13 cellular contexts compared by ENCODE assay signal in genomic region chr19:40502647-40503046, GRCh38. TPM values are rescaled to one million over a fixed set of nuclear protein-coding genes. Genes with fewer than 3 reads are reported as not detected.
DNase-seq lines count a peak whose midpoint lies in the region; ATAC-seq and TF ChIP-seq lines count a peak whose summit lies in the region.
"Had no signal": no experiment of that assay in that cellular context is flagged by ENCODE, and none has a peak within 500 bp of the region (broad histone marks: within the 10 kb centered on the region; RNA-seq: fewer than 3 reads in every experiment).

No MANE protein-coding gene starts in this region.

- ATAC-seq in Panc1 (0 out of 2 replicates have a peak, but pooled peaks have one; percentile 74), GM21367 (IDR thresholded peaks at IDR 0.05; ENCODE audit: unreplicated experiment) (no peak)
- ATAC-seq in natural killer cell treated with Interleukin-12 subunit alpha and Interleukin-12 subunit beta and Interleukin-15 and Interleukin-18, amount 100 ng/mL, for 72 hours = no peak

- H3K36me3 Mint-ChIP-seq in natural killer cell treated with Interleukin-12 subunit alpha and Interleukin-12 subunit beta and Interleukin-15 and Interleukin-18, amount 100 ng/mL, for 72 hours = no peaks in the 10 kb centered on the region
- H3K36me3 Mint-ChIP-seq: mesothelial cell of epicardium had no signal

- H3K4me3 ChIP-seq in Panc1 (ENCODE audit: low read depth in 2 of 2, low read length in 2 of 2) (no peak overlapping the region), stomach (no peak overlapping the region), WERI-Rb-1 (ENCODE audit: low read depth, low read length) (no peak overlapping the region)
- H3K4me3 ChIP-seq: prostate gland, SK-N-MC had no signal

- TF ChIP-seq CTCF in Panc1 (IDR thresholded peaks at IDR 0.05) (no peak; the same call in 1 of the 2 replicates), stomach (IDR thresholded peaks at IDR 0.05) (peak in 2 of 7 experiments; percentile 11 to 23), WERI-Rb-1 (IDR thresholded peaks at IDR 0.05; ENCODE audit: low read depth, low read length) (no peak)

- DNase-seq in NCI-H82 (lab: John Stamatoyannopoulos, UW) = peak; percentile 47
- no peak for DNase-seq in NCI-H82 treated with DMSO at 0.1 percent for 48 hours (lab: John Stamatoyannopoulos, UW; ENCODE audit: unreplicated experiment)
- no peak for DNase-seq in Panc1 (ENCODE audit: low read depth, low spot score)
- DNase-seq in erythroblast (lab: John Stamatoyannopoulos, UW) = peak; percentile 17 to 27
- DNase-seq in stomach = peak; percentile 55
- no peak for DNase-seq in natural killer cell treated with Interleukin-12 subunit alpha and Interleukin-12 subunit beta and Interleukin-15 and Interleukin-18, amount 100 ng/mL, for 72 hours (ENCODE audit: low spot score)
- DNase-seq in WERI-Rb-1 = no peak
- DNase-seq: activated CD4-positive, alpha-beta T cell treated with anti-CD3 and anti-CD28 coated beads for 1 hour; activated T-cell treated with anti-CD3 and anti-CD28 coated beads, Interleukin-2, amount 50 U/mL, for 48 hours had no signal

- no peaks in the 10 kb centered on the region for H3K4me1 Mint-ChIP-seq in natural killer cell treated with Interleukin-12 subunit alpha and Interleukin-12 subunit beta and Interleukin-15 and Interleukin-18, amount 100 ng/mL, for 72 hours (ENCODE audit: low read depth in 2 of 2)
- H3K4me1 Mint-ChIP-seq: mesothelial cell of epicardium had no signal

- POLR2A ChIA-PET in Panc1 (lab: Charles Lee) = no interaction called here

- no peak overlapping the region for H3K27ac Mint-ChIP-seq in natural killer cell treated with Interleukin-12 subunit alpha and Interleukin-12 subunit beta and Interleukin-15 and Interleukin-18, amount 100 ng/mL, for 72 hours
- H3K27ac Mint-ChIP-seq: mesothelial cell of epicardium had no signal

- CTCF ChIA-PET in Panc1 (lab: Charles Lee) = interaction anchor here (0.7 kb wide), 1 partner anchor 16 kb away, joined by 3 read pairs; no protein-coding TSS in a partner anchor

- intact Hi-C loops in Panc1 (cut with micrococcal nuclease; ENCODE audit: unreplicated experiment) = no loop called here
- intact Hi-C loops in stomach (cut with DNase I; ENCODE audit: low total_unique reads) = no loop called here

- no peak for TF ChIP-seq POLR2A in erythroblast (IDR thresholded peaks at IDR 0.05; ENCODE audit: low read length)
- no peak for TF ChIP-seq POLR2A in stomach (IDR thresholded peaks at IDR 0.05)

- no peak for TF ChIP-seq EP300 in stomach (IDR thresholded peaks at IDR 0.05)

- no peak overlapping the region for H3K4me3 Mint-ChIP-seq in natural killer cell treated with Interleukin-12 subunit alpha and Interleukin-12 subunit beta and Interleukin-15 and Interleukin-18, amount 100 ng/mL, for 72 hours
- H3K4me3 Mint-ChIP-seq: mesothelial cell of epicardium had no signal

- no TSS peak for BruUV-seq in Panc1 (replicated peaks; lab: Mats Ljungman, UMichigan)

- in situ Hi-C loops in Panc1 (cut with HindIII; ENCODE audit: low pct_unique_long_range_greater_than_20kb, low sequenced_read_pairs) = no loop called here

- 19 to 49% (median 35%) methylated on average over 6 of the region's 6 CpGs for WGBS in stomach, 5 donors

- H3K27me3 Mint-ChIP-seq in natural killer cell treated with Interleukin-12 subunit alpha and Interleukin-12 subunit beta and Interleukin-15 and Interleukin-18, amount 100 ng/mL, for 72 hours = peaks cover 22 to 42% of the 10 kb centered on the region in 2 donors

- H3K36me3 ChIP-seq in Panc1 (ENCODE audit: control insufficient read depth, insufficient read depth, low read length) = no peaks in the 10 kb centered on the region
- H3K36me3 ChIP-seq in stomach = no peaks in the 10 kb centered on the region
- no peaks in the 10 kb centered on the region for H3K36me3 ChIP-seq in WERI-Rb-1
- H3K36me3 ChIP-seq: prostate gland had no signal

- H3K4me1 ChIP-seq in Panc1 (ENCODE audit: control insufficient read depth, insufficient read depth, low read length) (no peaks in the 10 kb centered on the region), stomach (no peaks in the 10 kb centered on the region)
- H3K4me1 ChIP-seq: prostate gland had no signal

- no peaks in the 10 kb centered on the region for H3K9me3 Mint-ChIP-seq in natural killer cell treated with Interleukin-12 subunit alpha and Interleukin-12 subunit beta and Interleukin-15 and Interleukin-18, amount 100 ng/mL, for 72 hours
- H3K9me3 Mint-ChIP-seq: mesothelial cell of epicardium had no signal

- H3K9me3 ChIP-seq in Panc1 (ENCODE audit: control insufficient read depth, insufficient read depth, low read depth, low read length) = no peaks in the 10 kb centered on the region
- H3K9me3 ChIP-seq in stomach = no peaks in the 10 kb centered on the region
- H3K9me3 ChIP-seq in WERI-Rb-1 (ENCODE audit: severe bottlenecking) = no peaks in the 10 kb centered on the region
- H3K9me3 ChIP-seq: prostate gland had no signal

- H3K27me3 ChIP-seq in Panc1 (ENCODE audit: control insufficient read depth, insufficient read depth, low read length) = no peaks in the 10 kb centered on the region
- H3K27me3 ChIP-seq in stomach = no peaks in the 10 kb centered on the region
- H3K27me3 ChIP-seq in WERI-Rb-1 (ENCODE audit: insufficient read depth, low read depth, severe bottlenecking) = no peaks in the 10 kb centered on the region

- H3K27ac ChIP-seq in Panc1 (ENCODE audit: low read length) = no peak overlapping the region
- H3K27ac ChIP-seq in stomach = no peak overlapping the region
- H3K27ac ChIP-seq in WERI-Rb-1 = no peak overlapping the region
- H3K27ac ChIP-seq: prostate gland, SK-N-MC had no signal

RNA-seq across cellular contexts. Expression of gene SPTBN4, which starts 35.8 kb away (rescaled TPM):
- 1.2 TPM for total RNA-seq in Panc1 (2021; ENCODE audit: unreplicated experiment)
- 0.98 TPM for polyA plus RNA-seq in Panc1 (2012; ENCODE audit: insufficient read length)
- total RNA-seq in stomach = 10 to 100 TPM in 1 of 5 donors, 1 to 10 TPM in 3, not detected in 1; 2.2 to 18.1 (median 2.6) TPM
- 1 to 10 TPM; 1.4 to 2.2 (median 2.0) TPM for polyA plus RNA-seq in stomach
- not detected for total RNA-seq in natural killer cell treated with Interleukin-12 subunit alpha and Interleukin-12 subunit beta and Interleukin-15 and Interleukin-18, amount 100 ng/mL, for 72 hours

RNA-seq across cellular contexts. Expression of gene BLVRB, which starts 37.1 kb away (rescaled TPM):
- total RNA-seq in Panc1 (2021; ENCODE audit: unreplicated experiment) (45.6 TPM), stomach (100 to 1,000 TPM in 4 of 5 donors, 10 to 100 TPM in 1; 54.3 to 561 (median 121) TPM)
- polyA plus RNA-seq in Panc1 (2012; ENCODE audit: insufficient read length) = 105 TPM
- polyA plus RNA-seq in stomach = 100 to 1,000 TPM; 247 to 492 (median 288) TPM
- 1 to 10 TPM; 4.6 to 5.3 TPM for total RNA-seq in natural killer cell treated with Interleukin-12 subunit alpha and Interleukin-12 subunit beta and Interleukin-15 and Interleukin-18, amount 100 ng/mL, for 72 hours

RNA-seq across cellular contexts. Expression of gene SERTAD3, which starts 58.5 kb away (rescaled TPM):
- total RNA-seq in Panc1 (2021; ENCODE audit: unreplicated experiment) = 35.7 TPM
- polyA plus RNA-seq in Panc1 (2012; ENCODE audit: insufficient read length) = 39.6 TPM
- 10 to 100 TPM in 4 of 5 donors, 1 to 10 TPM in 1; 6.2 to 41.4 (median 32.5) TPM for total RNA-seq in stomach
- 10 to 100 TPM; 16.8 to 29.4 (median 25.9) TPM for polyA plus RNA-seq in stomach
- total RNA-seq in natural killer cell treated with Interleukin-12 subunit alpha and Interleukin-12 subunit beta and Interleukin-15 and Interleukin-18, amount 100 ng/mL, for 72 hours = 10 to 100 TPM; 12.8 to 13.2 TPM

Comparison
In these comparisons a context has a peak if more than half of its experiments do, and no peak if none do; other contexts are left out.
1. DNase-seq: peak in NCI-H82 (single experiment), erythroblast (2 of 2) and stomach (single experiment); none in NCI-H82 treated with DMSO at 0.1 percent for 48 hours (single experiment), Panc1 (single experiment), natural killer cell treated with Interleukin-12 subunit alpha and Interleukin-12 subunit beta and Interleukin-15 and Interleukin-18, amount 100 ng/mL, for 72 hours (single experiment) and WERI-Rb-1 (single experiment).